20 cellular contexts compared by ENCODE assay signal in the genomic region with DNA sequence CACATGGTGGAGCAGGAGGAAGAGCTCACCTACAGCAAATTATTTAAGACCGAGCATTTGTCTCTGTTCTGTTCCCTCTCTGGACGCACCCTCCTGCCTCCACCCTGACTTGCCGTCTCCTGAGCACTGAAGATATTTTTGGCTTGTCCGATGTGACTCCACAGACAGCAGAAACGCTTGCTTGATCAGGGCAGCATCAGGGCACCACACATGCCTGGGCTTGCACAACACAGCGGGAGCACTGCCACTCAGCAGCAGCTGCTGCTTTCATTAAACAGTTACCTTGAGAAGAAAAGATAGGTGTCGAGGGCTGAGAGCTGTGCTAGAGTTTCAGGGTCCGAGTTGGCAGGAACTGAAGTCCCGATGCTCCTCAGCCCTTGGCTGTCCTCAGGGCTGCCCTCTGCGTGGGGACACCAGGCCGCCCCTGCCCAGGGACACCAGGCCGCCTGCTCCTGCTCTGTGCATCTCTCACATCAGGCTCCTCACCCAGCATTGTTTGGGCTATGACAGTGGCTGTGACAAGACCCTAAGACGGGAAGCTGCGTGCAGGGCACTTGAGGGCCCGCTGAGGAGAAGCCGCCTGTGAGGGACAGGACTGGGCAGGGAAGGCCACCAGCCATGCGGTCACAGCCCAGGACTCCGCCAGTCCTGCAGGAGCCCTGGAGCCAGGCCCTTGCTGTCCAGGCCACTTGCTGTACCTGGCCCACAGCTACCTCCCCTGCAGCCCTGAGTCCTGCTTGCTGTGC. TPM values are rescaled to one million over a fixed set of nuclear protein-coding genes. Genes with fewer than 3 reads are reported as not detected.
A peak's percentile ranks its signal among the peaks of the same experiment; 100 is the strongest.
DNase-seq lines count a peak whose midpoint lies in the region; ATAC-seq and TF ChIP-seq lines count a peak whose summit lies in the region.
"Had no signal": no experiment of that assay in that cellular context is flagged by ENCODE, and none has a peak within 500 bp of the region (broad histone marks: within the 10 kb centered on the region; RNA-seq: fewer than 3 reads in every experiment).

No MANE protein-coding gene starts in this region.

- 96% methylated on average over 18 of the region's 18 CpGs for WGBS in mesenchymal stem cell

- CTCF ChIA-PET in Calu3 (lab: Charles Lee), result no interaction called here

- no peak overlapping the region for H4K91ac ChIP-seq in mesenchymal stem cell (ENCODE audit: low read length)

- H3K4me1 ChIP-seq in mesenchymal stem cell (ENCODE audit: control insufficient read depth, insufficient read depth, low read depth, low read length), result peaks cover 18% of the 10 kb centered on the region

- no peak overlapping the region for H2BK12ac ChIP-seq in mesenchymal stem cell (ENCODE audit: low read length in 2 of 2)

- no peak overlapping the region for H3K14ac ChIP-seq in mesenchymal stem cell (ENCODE audit: low read length in 2 of 2)

- no peak overlapping the region for H3K18ac ChIP-seq in mesenchymal stem cell (ENCODE audit: low read depth in 1 of 2, low read length in 2 of 2)

- no peak overlapping the region for H2BK15ac ChIP-seq in mesenchymal stem cell (ENCODE audit: low read depth, poor library complexity, severe bottlenecking)

- H2BK5ac ChIP-seq in mesenchymal stem cell (ENCODE audit: low read depth, low read length, poor library complexity, severe bottlenecking), result no peak overlapping the region

- no peak overlapping the region for H3K4ac ChIP-seq in mesenchymal stem cell (ENCODE audit: low read depth in 1 of 2, low read length in 2 of 2)

- no peak overlapping the region for H4K8ac ChIP-seq in mesenchymal stem cell (ENCODE audit: low read length)

- peaks cover 6% of the 10 kb centered on the region for H3K36me3 Mint-ChIP-seq in T-helper 17 cell (ENCODE audit: low read depth)
- peaks cover 54% of the 10 kb centered on the region for H3K36me3 Mint-ChIP-seq in Calu3 (ENCODE audit: insufficient read depth, unreplicated experiment)

- BruUV-seq in Calu3 (replicated peaks; lab: Mats Ljungman, UMichigan), result no TSS peak

- peaks cover 6% of the 10 kb centered on the region for H3K4me1 Mint-ChIP-seq in T-helper 17 cell
- peaks cover 6% of the 10 kb centered on the region for H3K4me1 Mint-ChIP-seq in Calu3 (ENCODE audit: low read depth, unreplicated experiment)
- H3K4me1 Mint-ChIP-seq: endodermal cell had no signal

- H3K79me1 ChIP-seq in mesenchymal stem cell (replicated peaks; ENCODE audit: low read length, poor library complexity, severe bottlenecking), result no peaks in the 10 kb centered on the region

- DNase-seq in NCI-H146 (lab: John Stamatoyannopoulos, UW), result peak; percentile 68
- no peak for DNase-seq in NCI-H146 treated with DMSO at 0.1 percent for 48 hours (lab: John Stamatoyannopoulos, UW; ENCODE audit: unreplicated experiment)
- peak; percentile 12 for DNase-seq in DMS79 (lab: John Stamatoyannopoulos, UW)
- DNase-seq in T-helper 17 cell, result no peak
- no peak for DNase-seq in mesenchymal stem cell
- DNase-seq in NCI-H774 (lab: John Stamatoyannopoulos, UW), result no peak
- DNase-seq in Calu3, result no peak
- DNase-seq: 8988T; activated T-cell treated with anti-CD3 and anti-CD28 coated beads, Interleukin-2, amount 50 U/mL, for 72 hours; amygdala; EL; endodermal cell; NCI-H1694; NCI-H526; PC-9; stimulated activated naive CD4-positive, alpha-beta T cell; SW 1271 had no signal

- peaks cover 52 to 54% of the 10 kb centered on the region in 2 experiments for H3K36me3 ChIP-seq in mesenchymal stem cell (ENCODE audit: control insufficient read depth in 1 of 2, insufficient read depth in 2 of 2, low read depth in 1 of 2, low read length in 2 of 2)

- no peak overlapping the region for H2AFZ ChIP-seq in mesenchymal stem cell (ENCODE audit: low read depth, low read length)
- H2AFZ ChIP-seq: PC-9 had no signal

- H3K4me3 Mint-ChIP-seq in T-helper 17 cell (no peak overlapping the region), Calu3 (ENCODE audit: low read depth, unreplicated experiment) (no peak overlapping the region)
- H3K4me3 Mint-ChIP-seq: activated T-cell treated with anti-CD3 and anti-CD28 coated beads, Interleukin-2, amount 50 U/mL, for 72 hours; endodermal cell had no signal

- no peaks in the 10 kb centered on the region for H3K9me3 ChIP-seq in T-helper 17 cell (ENCODE audit: control insufficient read depth, low read length, poor library complexity, severe bottlenecking)
- H3K9me3 ChIP-seq in mesenchymal stem cell (ENCODE audit: control insufficient read depth, low read length), result no peaks in the 10 kb centered on the region

- peak overlapping the region; percentile 15 for H3K27ac ChIP-seq in mesenchymal stem cell (ENCODE audit: low read length, poor library complexity, severe bottlenecking)
- H3K27ac ChIP-seq: PC-9 had no signal

- peaks cover 13% of the 10 kb centered on the region for H3K9me3 Mint-ChIP-seq in Calu3 (ENCODE audit: low read depth, unreplicated experiment)

- no peak overlapping the region for H3K23ac ChIP-seq in mesenchymal stem cell (ENCODE audit: low read length in 2 of 2)

- ATAC-seq in T-helper 17 cell, result no peak
- ATAC-seq in GM18511 (IDR thresholded peaks at IDR 0.05; ENCODE audit: unreplicated experiment), result no peak

- no peaks in the 10 kb centered on the region for H3K27me3 Mint-ChIP-seq in T-helper 17 cell
- H3K27me3 Mint-ChIP-seq in Calu3 (ENCODE audit: unreplicated experiment), result peaks cover 13% of the 10 kb centered on the region

- H2AK5ac ChIP-seq in mesenchymal stem cell (ENCODE audit: low read length, severe bottlenecking), result no peak overlapping the region

- no peak overlapping the region for H3K4me3 ChIP-seq in mesenchymal stem cell (ENCODE audit: insufficient read depth in 1 of 2, low read depth in 1 of 2, low read length in 2 of 2)
- H3K4me3 ChIP-seq: PC-9 had no signal

- no peak for TF ChIP-seq CTCF in Calu3 (IDR thresholded peaks at IDR 0.05; ENCODE audit: unreplicated experiment)

- H3K9ac ChIP-seq in mesenchymal stem cell (ENCODE audit: low read length), result no peak overlapping the region

- intact Hi-C loops in Calu3 (cut with micrococcal nuclease; ENCODE audit: unreplicated experiment), result no loop called here

- no peaks in the 10 kb centered on the region for H3K27me3 ChIP-seq in mesenchymal stem cell (ENCODE audit: control insufficient read depth in 1 of 2, insufficient read depth in 1 of 2, low read length in 2 of 2)

- no peak overlapping the region for H3K4me2 ChIP-seq in mesenchymal stem cell (ENCODE audit: low read length, poor library complexity, severe bottlenecking)
- H3K4me2 ChIP-seq: PC-9 had no signal

- H2BK120ac ChIP-seq in mesenchymal stem cell (ENCODE audit: low read depth, low read length), result no peak overlapping the region

- peak overlapping the region; percentile 2 for H3K27ac Mint-ChIP-seq in T-helper 17 cell
- H3K27ac Mint-ChIP-seq in Calu3 (ENCODE audit: unreplicated experiment), result no peak overlapping the region
- H3K27ac Mint-ChIP-seq: activated T-cell treated with anti-CD3 and anti-CD28 coated beads, Interleukin-2, amount 50 U/mL, for 72 hours; endodermal cell had no signal

RNA-seq across cellular contexts. Expression of a gene that starts 21.3 kb away (rescaled TPM):
- total RNA-seq in T-helper 17 cell (under 1 TPM in 1 of 2 donors, not detected in 1; 0.12 TPM), Calu3 (2022) (not detected in 2 replicates)
- polyA plus RNA-seq in mesenchymal stem cell (2013, experiment 1 of 2), result 0.43 TPM
- polyA plus RNA-seq in mesenchymal stem cell (2013, experiment 2 of 2), result 0.37 TPM
- total RNA-seq: activated T-cell treated with anti-CD3 and anti-CD28 coated beads, Interleukin-2, amount 50 U/mL, for 72 hours; PC-9; ureter had no signal

RNA-seq across cellular contexts. Expression of a gene that starts 50.1 kb away (rescaled TPM):
- total RNA-seq in T-helper 17 cell (under 1 TPM; 0.52 to 0.76 TPM), Calu3 (2022) (0.52 and 2.0 TPM in 2 replicates)
- 0.99 TPM for polyA plus RNA-seq in mesenchymal stem cell (2013, experiment 1 of 2)
- 1.00 TPM for polyA plus RNA-seq in mesenchymal stem cell (2013, experiment 2 of 2)
- total RNA-seq: myocyte had no signal

RNA-seq across cellular contexts. Expression of a gene that starts 56.6 kb away (rescaled TPM):
- 10 to 100 TPM; 48.0 to 53.6 TPM for total RNA-seq in T-helper 17 cell
- 7.7 TPM for polyA plus RNA-seq in mesenchymal stem cell (2013, experiment 1 of 2)
- polyA plus RNA-seq in mesenchymal stem cell (2013, experiment 2 of 2), result 7.7 TPM
- total RNA-seq in Calu3 (2022), result 54.9 and 58.0 TPM in 2 replicates

Comparison
In these comparisons a context has a peak if more than half of its experiments do, and no peak if none do; other contexts are left out.
1. DNase-seq: peak in NCI-H146 (single experiment) and DMS79 (single experiment); none in NCI-H146 treated with DMSO at 0.1 percent for 48 hours (single experiment), T-helper 17 cell (0 of 3), mesenchymal stem cell (single experiment), NCI-H774 (single experiment) and Calu3 (single experiment).